Comparison of ENCODE assay signal across 11 cellular contexts in genomic region chr7:2845193-2845592, GRCh38. TPM values are rescaled to one million over a fixed set of nuclear protein-coding genes. Genes with fewer than 3 reads are reported as not detected.
DNase-seq lines count a peak whose midpoint lies in the region; ATAC-seq and TF ChIP-seq lines count a peak whose summit lies in the region.
"Had no signal": no experiment of that assay in that cellular context is flagged by ENCODE, and none has a peak within 500 bp of the region (broad histone marks: within the 10 kb centered on the region; RNA-seq: fewer than 3 reads in every experiment).

No MANE protein-coding gene starts in this region.

- peaks cover 28% of the 10 kb centered on the region for H3K79me2 ChIP-seq in OCI-LY7 (ENCODE audit: insufficient read depth, low read depth, low read length)
- H3K79me2 ChIP-seq in trophoblast cell (ENCODE audit: control insufficient read depth, insufficient read depth, low read length, poor library complexity): peaks cover 26% of the 10 kb centered on the region

- H3K4me1 ChIP-seq in OCI-LY7 (ENCODE audit: insufficient read depth, low read length, poor library complexity, severe bottlenecking) (peaks cover 34% of the 10 kb centered on the region), endodermal cell (ENCODE audit: control insufficient read depth, insufficient read depth, low read length) (peaks cover 10% of the 10 kb centered on the region), trophoblast cell (ENCODE audit: control insufficient read depth in 1 of 2, insufficient read depth in 2 of 2, low read length in 2 of 2) (peaks cover 9 to 16% of the 10 kb centered on the region in 2 experiments)

- no peak overlapping the region for H3K14ac ChIP-seq in trophoblast cell (ENCODE audit: low read length)

- H3K9me3 Mint-ChIP-seq in activated CD8-positive, alpha-beta memory T cell treated with anti-CD3 and anti-CD28 coated beads, Interleukin-2, amount 10 ng/mL, durations not matched to agents 7 days and 5 days (ENCODE audit: low read depth): no peaks in the 10 kb centered on the region
- no peaks in the 10 kb centered on the region for H3K9me3 Mint-ChIP-seq in endodermal cell

- H2AK5ac ChIP-seq in trophoblast cell (ENCODE audit: low read length): no peak overlapping the region

- H2BK120ac ChIP-seq in trophoblast cell (ENCODE audit: insufficient read depth, low read length, poor library complexity): no peak overlapping the region

- no peak for DNase-seq in activated CD8-positive, alpha-beta memory T cell treated with anti-CD3 and anti-CD28 coated beads, Interleukin-2, amount 10 ng/mL, durations not matched to agents 7 days and 5 days
- no peak for DNase-seq in activated CD8-positive, alpha-beta memory T cell treated with anti-CD3 and anti-CD28 coated beads for 24 hours
- no peak for DNase-seq in OCI-LY7 (ENCODE audit: low spot score)
- DNase-seq in endodermal cell: no peak
- no peak for DNase-seq in trophoblast cell
- no peak for DNase-seq in NCI-H345 treated with DMSO at 0.1 percent for 48 hours (lab: John Stamatoyannopoulos, UW; ENCODE audit: unreplicated experiment)
- no peak for DNase-seq in hippocampal formation (lab: John Stamatoyannopoulos, UW)
- DNase-seq: activated gamma-delta T cell treated with Interleukin-2 at 50 U/mL for 16 hours; stimulated activated CD4-positive, alpha-beta T cell treated with anti-CD3 and anti-CD28 coated beads, Interleukin-4, amount 100 ng/mL, for 24 hours had no signal

- H3K23ac ChIP-seq in trophoblast cell (ENCODE audit: low read length): no peak overlapping the region

- TF ChIP-seq CTCF in OCI-LY7 (conservative IDR thresholded peaks at IDR 0.05; ENCODE audit: low read length) (no peak), endodermal cell (conservative IDR thresholded peaks at IDR 0.05) (no peak)

- H2AFZ ChIP-seq in OCI-LY7 (ENCODE audit: low read length) (peak overlapping the region; percentile 98), trophoblast cell (ENCODE audit: insufficient read depth, low read length, poor library complexity) (no peak overlapping the region)

- no peak overlapping the region for H4K91ac ChIP-seq in trophoblast cell (ENCODE audit: low read depth, low read length)

- H4K12ac ChIP-seq in trophoblast cell (ENCODE audit: low read depth, low read length): no peak overlapping the region

- H3K4me3 Mint-ChIP-seq in activated CD8-positive, alpha-beta memory T cell treated with anti-CD3 and anti-CD28 coated beads, Interleukin-2, amount 10 ng/mL, durations not matched to agents 7 days and 5 days: peak overlapping the region; percentile 76
- H3K4me3 Mint-ChIP-seq in endodermal cell: peak overlapping the region; percentile 75

- no peaks in the 10 kb centered on the region for H3K9me2 ChIP-seq in OCI-LY7 (ENCODE audit: insufficient read depth, low read length)

- CTCF ChIA-PET in activated CD8-positive, alpha-beta memory T cell treated with anti-CD3 and anti-CD28 coated beads, Interleukin-2, amount 10 ng/mL, durations not matched to agents 7 days and 5 days (lab: Charles Lee): interaction anchor here (0.9 to 1.0 kb wide), 4 partner anchors 10 to 286 kb away, joined by 3 read pairs; no protein-coding TSS in a partner anchor
- CTCF ChIA-PET in OCI-LY7 (lab: Charles Lee; ENCODE audit: unreplicated experiment): interaction anchor here (0.6 kb wide), 1 partner anchor 283 kb away, joined by 3 read pairs; no protein-coding TSS in a partner anchor

- H3K4me1 Mint-ChIP-seq in activated CD8-positive, alpha-beta memory T cell treated with anti-CD3 and anti-CD28 coated beads, Interleukin-2, amount 10 ng/mL, durations not matched to agents 7 days and 5 days: peaks cover 28% of the 10 kb centered on the region
- H3K4me1 Mint-ChIP-seq in endodermal cell: peaks cover 16% of the 10 kb centered on the region

- H3K27me3 ChIP-seq in endodermal cell (ENCODE audit: control insufficient read depth, insufficient read depth, low read length, poor library complexity, severe bottlenecking): no peaks in the 10 kb centered on the region
- no peaks in the 10 kb centered on the region for H3K27me3 ChIP-seq in trophoblast cell (ENCODE audit: insufficient read depth, low read length)
- H3K27me3 ChIP-seq: suprapubic skin had no signal

- no peak overlapping the region for H4K8ac ChIP-seq in trophoblast cell (ENCODE audit: low read depth, low read length)

- H3K36me3 Mint-ChIP-seq in activated CD8-positive, alpha-beta memory T cell treated with anti-CD3 and anti-CD28 coated beads, Interleukin-2, amount 10 ng/mL, durations not matched to agents 7 days and 5 days: peaks cover 5% of the 10 kb centered on the region
- peaks cover 17% of the 10 kb centered on the region for H3K36me3 Mint-ChIP-seq in endodermal cell (ENCODE audit: low read depth)

- intact Hi-C loops in OCI-LY7 (cut with micrococcal nuclease; ENCODE audit: unreplicated experiment): no loop called here

- H3K4me3 ChIP-seq in OCI-LY7 (ENCODE audit: low read depth, low read length, poor library complexity, severe bottlenecking) (peak overlapping the region; percentile 68), endodermal cell (ENCODE audit: low read length) (peak overlapping the region; percentile 71), trophoblast cell (ENCODE audit: low read depth, low read length) (no peak overlapping the region)

- ATAC-seq in activated CD8-positive, alpha-beta memory T cell treated with anti-CD3 and anti-CD28 coated beads, Interleukin-2, amount 10 ng/mL, durations not matched to agents 7 days and 5 days: no peak
- no peak for ATAC-seq in HG02642 (IDR thresholded peaks at IDR 0.05; ENCODE audit: poor library complexity, unreplicated experiment)

- H3K79me1 ChIP-seq in trophoblast cell (ENCODE audit: low read length): peaks cover 23% of the 10 kb centered on the region

- POLR2A ChIA-PET in OCI-LY7 (lab: Charles Lee): interaction anchor here (0.6 to 1.5 kb wide), 9 partner anchors 9 to 1677 kb away, joined by 3 to 7 read pairs (median 4); no protein-coding TSS in a partner anchor

- 75 to 81% methylated on average over 8 to 10 of the region's 10 CpGs for WGBS in endodermal cell (ENCODE audit: insufficient coverage in 1 of 2, insufficient read length in 1 of 2), 2 experiments
- WGBS in trophoblast cell (ENCODE audit: extremely low coverage, insufficient coverage, insufficient read length): no CpG with 5 or more reads among the region's 10 CpGs

- BruUV-seq in OCI-LY7 (replicated peaks; lab: Mats Ljungman, UMichigan): no TSS peak

- H3K27ac Mint-ChIP-seq in activated CD8-positive, alpha-beta memory T cell treated with anti-CD3 and anti-CD28 coated beads, Interleukin-2, amount 10 ng/mL, durations not matched to agents 7 days and 5 days: no peak overlapping the region
- peak overlapping the region; percentile 94 for H3K27ac Mint-ChIP-seq in endodermal cell

- no peak overlapping the region for H3K27ac ChIP-seq in OCI-LY7 (ENCODE audit: low read depth, low read length, poor library complexity, severe bottlenecking)
- H3K27ac ChIP-seq in endodermal cell (ENCODE audit: low read depth, low read length): no peak overlapping the region
- H3K27ac ChIP-seq in trophoblast cell (ENCODE audit: low read depth, low read length): no peak overlapping the region
- H3K27ac ChIP-seq: suprapubic skin had no signal

- no peak overlapping the region for H2BK12ac ChIP-seq in trophoblast cell (ENCODE audit: low read length)

- peaks cover 11% of the 10 kb centered on the region for H3K36me3 ChIP-seq in OCI-LY7 (ENCODE audit: insufficient read depth, low read length)
- H3K36me3 ChIP-seq in endodermal cell (ENCODE audit: control insufficient read depth, insufficient read depth, low read length): peaks cover 9% of the 10 kb centered on the region
- H3K36me3 ChIP-seq in trophoblast cell (ENCODE audit: control insufficient read depth in 1 of 2, insufficient read depth in 2 of 2, low read length in 2 of 2): peaks cover 10 to 11% of the 10 kb centered on the region in 2 experiments
- H3K36me3 ChIP-seq: suprapubic skin had no signal

- no peak overlapping the region for H2BK5ac ChIP-seq in trophoblast cell (ENCODE audit: low read depth, low read length, poor library complexity)

- H3K4me2 ChIP-seq in OCI-LY7 (ENCODE audit: low read length) (peak overlapping the region; percentile 87), trophoblast cell (ENCODE audit: low read length) (peak overlapping the region; percentile 84)

- H4K20me1 ChIP-seq in OCI-LY7 (ENCODE audit: insufficient read depth, low read length): peaks cover 3% of the 10 kb centered on the region; the same call in 1 of the 2 replicates

- H3K9me3 ChIP-seq in OCI-LY7 (ENCODE audit: low read length): no peaks in the 10 kb centered on the region
- no peaks in the 10 kb centered on the region for H3K9me3 ChIP-seq in endodermal cell (ENCODE audit: control insufficient read depth, low read length)
- no peaks in the 10 kb centered on the region for H3K9me3 ChIP-seq in trophoblast cell (ENCODE audit: insufficient read depth, low read depth, low read length)
- H3K9me3 ChIP-seq: suprapubic skin had no signal

- no peak overlapping the region for H3K4ac ChIP-seq in trophoblast cell (ENCODE audit: low read depth, low read length)

- H3K9ac ChIP-seq in endodermal cell (ENCODE audit: extremely low read depth, low read length, poor library complexity, severe bottlenecking): no peak overlapping the region
- no peak overlapping the region for H3K9ac ChIP-seq in trophoblast cell (ENCODE audit: low read length)

- H3K18ac ChIP-seq in trophoblast cell (ENCODE audit: low read length): no peak overlapping the region

- no peaks in the 10 kb centered on the region for H3K27me3 Mint-ChIP-seq in activated CD8-positive, alpha-beta memory T cell treated with anti-CD3 and anti-CD28 coated beads, Interleukin-2, amount 10 ng/mL, durations not matched to agents 7 days and 5 days
- H3K27me3 Mint-ChIP-seq in endodermal cell (ENCODE audit: insufficient read depth): no peaks in the 10 kb centered on the region

RNA-seq across cellular contexts. Expression of gene GNA12, which starts 1.1 kb away (rescaled TPM):
- total RNA-seq in activated CD8-positive, alpha-beta memory T cell treated with anti-CD3 and anti-CD28 coated beads, Interleukin-2, amount 10 ng/mL, durations not matched to agents 7 days and 5 days: 10 to 100 TPM; 14.4 to 18.6 TPM
- total RNA-seq in OCI-LY7 (2014; rRNA removed; shearing (Covaris generic)): 6.5 and 10.3 TPM in 2 replicates
- total RNA-seq in OCI-LY7 (2022): 35.9 and 36.1 TPM in 2 replicates
- 10 to 100 TPM; 55.0 to 64.7 TPM for total RNA-seq in endodermal cell
- 45.7 TPM for polyA plus RNA-seq in endodermal cell (2013, experiment 1 of 2)
- 44.9 TPM for polyA plus RNA-seq in endodermal cell (2013, experiment 2 of 2)
- 166 and 173 TPM in 2 replicates for polyA plus RNA-seq in trophoblast cell (2013)
